In genomic region chr3:145522179-145522578, GRCh38 we compare ENCODE assay signal across 23 cellular contexts.
"Had no signal": no experiment of that assay in that cellular context is flagged by ENCODE, and none has a peak within 500 bp of the region (broad histone marks: within the 10 kb centered on the region; RNA-seq: fewer than 3 reads in every experiment).

No MANE protein-coding gene starts in this region.

- H3K4me1 ChIP-seq: SJSA1 had no signal

- FAIRE-seq: RCC 7860 had no signal

- H3K27me3 ChIP-seq: MG63, SJSA1 had no signal

- H3K36me3 ChIP-seq: MG63, SJSA1 had no signal

- H3K27ac ChIP-seq: SJSA1, SK-N-MC had no signal

- H3K9me3 ChIP-seq: MG63, SJSA1 had no signal

- DNase-seq: IMR-90, Karpas-422, KG1, MG63, NCI-H1092, NCI-H1105 treated with DMSO at 0.1 percent for 48 hours, NCI-H1417 treated with DMSO at 0.1 percent for 48 hours, NCI-H1694 treated with DMSO at 0.1 percent for 48 hours, NCI-H2029, NCI-H2081 treated with DMSO at 0.1 percent for 48 hours, NCI-H2171, NCI-H226, NCI-H446, NCI-H510A, NCI-H524 treated with DMSO at 0.1 percent for 48 hours, NCI-H69, NCI-H774, Right ventricle myocardium superior, RPMI8226, SIG-M5 had no signal

- H3K4me3 ChIP-seq: MG63, SJSA1, SK-N-MC had no signal
